ENCODE assay signal across 24 cellular contexts in the genomic region with DNA sequence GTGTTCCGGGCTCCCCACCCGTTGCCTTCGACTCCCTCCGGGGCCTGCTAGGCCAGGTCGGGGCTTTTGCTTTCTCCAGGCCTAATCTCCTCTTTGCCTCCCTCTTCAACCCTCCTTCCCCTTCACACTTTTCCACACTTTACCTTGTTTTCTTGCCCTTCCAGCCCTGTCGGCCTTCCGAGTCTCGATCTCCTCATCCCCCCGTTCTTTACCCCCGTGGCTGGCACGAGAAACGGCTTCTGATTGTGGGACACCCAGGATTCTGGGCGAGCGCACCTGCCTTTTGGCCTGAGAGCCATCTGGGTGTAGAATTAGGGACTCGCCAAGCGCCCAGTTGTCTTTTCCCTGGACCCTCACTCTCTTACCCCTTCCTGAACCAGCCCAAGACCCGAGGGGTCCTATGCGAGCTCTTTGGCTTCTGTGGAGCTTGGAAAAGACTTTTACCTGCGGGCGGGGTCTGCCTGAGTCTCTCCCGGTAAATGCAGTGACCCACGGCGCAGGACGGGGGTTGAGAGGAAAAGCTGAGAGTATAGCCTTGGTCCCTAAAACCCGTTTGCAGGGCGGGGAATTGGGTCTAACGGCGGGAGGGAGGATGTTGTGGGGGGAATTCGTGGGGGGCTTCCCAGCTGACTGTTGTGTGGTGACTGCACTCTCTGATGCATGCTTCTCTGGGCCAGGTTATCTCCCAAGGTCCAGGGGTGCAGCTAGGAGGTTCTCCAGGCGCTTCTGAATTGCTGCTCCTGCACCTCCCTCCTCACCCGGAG. TPM values are rescaled to one million over a fixed set of nuclear protein-coding genes. Genes with fewer than 3 reads are reported as not detected.
DNase-seq lines count a peak whose midpoint lies in the region; ATAC-seq and TF ChIP-seq lines count a peak whose summit lies in the region.
"Had no signal": no experiment of that assay in that cellular context is flagged by ENCODE, and none has a peak within 500 bp of the region (broad histone marks: within the 10 kb centered on the region; RNA-seq: fewer than 3 reads in every experiment).

No MANE protein-coding gene starts in this region.

- H3K27me3 Mint-ChIP-seq in activated CD4-positive, alpha-beta T cell treated with anti-CD3 and anti-CD28 coated beads, Interleukin-2, amount 10 ng/mL, durations not matched to agents 24 days and 14 days, result peaks cover 88% of the 10 kb centered on the region
- H3K27me3 Mint-ChIP-seq in central memory CD8-positive, alpha-beta T cell, result peaks cover 95% of the 10 kb centered on the region
- H3K27me3 Mint-ChIP-seq in naive thymus-derived CD8-positive, alpha-beta T cell, result peaks cover 53 to 98% (median 81%) of the 10 kb centered on the region in 5 donors

- no peak for DNase-seq in activated CD4-positive, alpha-beta T cell treated with anti-CD3 and anti-CD28 coated beads, Interleukin-2, amount 10 ng/mL, durations not matched to agents 24 days and 14 days
- no peak for DNase-seq in activated CD4-positive, alpha-beta T cell treated with anti-CD3 and anti-CD28 coated beads, Interleukin-2, amount 50 U/mL, for 4 hours
- DNase-seq in GM13977 (ENCODE audit: low spot score) (peak; percentile 27), dedifferentiated amniotic fluid mesenchymal stem cell (ENCODE audit: extremely low spot score) (no peak)
- no peak for DNase-seq in central memory CD8-positive, alpha-beta T cell (ENCODE audit: low spot score in 2 of 2)
- DNase-seq in naive thymus-derived CD8-positive, alpha-beta T cell, result peak in 1 of 10 donors; percentile 48
- DNase-seq in stimulated activated naive CD4-positive, alpha-beta T cell treated with Interleukin-2 at 50 U/mL for 16 hours (lab: John Stamatoyannopoulos, UW), result no peak
- DNase-seq in stimulated activated CD4-positive, alpha-beta T cell treated with anti-CD3 and anti-CD28 coated beads, Interleukin-2, amount 100 ng/mL, for 24 hours, result no peak
- DNase-seq: activated CD4-positive, alpha-beta T cell treated with anti-CD3 and anti-CD28 coated beads for 1 hour; AML-193; central memory CD4-positive, alpha-beta T cell; DMS153; dorsolateral prefrontal cortex; mammary epithelial cell; NCI-H1436 treated with DMSO at 0.1 percent for 48 hours; NCI-H510A; PC-3; SHP77; stimulated activated CD4-positive, alpha-beta T cell treated with anti-CD3 and anti-CD28 coated beads, Interleukin-2, amount 100 ng/mL, for 48 hours; SW 1271 had no signal

- in situ Hi-C loops in GM13977 (cut with MboI; ENCODE audit: low pct_unique_long_range_greater_than_20kb, low sequenced_read_pairs, unreplicated experiment), result no loop called here

- peaks cover 6% of the 10 kb centered on the region for H3K4me1 Mint-ChIP-seq in activated CD4-positive, alpha-beta T cell treated with anti-CD3 and anti-CD28 coated beads, Interleukin-2, amount 10 ng/mL, durations not matched to agents 24 days and 14 days
- peaks cover 14% of the 10 kb centered on the region for H3K4me1 Mint-ChIP-seq in central memory CD8-positive, alpha-beta T cell
- peaks cover 14 to 38% (median 19%) of the 10 kb centered on the region in 4 donors for H3K4me1 Mint-ChIP-seq in naive thymus-derived CD8-positive, alpha-beta T cell

- peak overlapping the region; percentile 63 for H3K27ac Mint-ChIP-seq in activated CD4-positive, alpha-beta T cell treated with anti-CD3 and anti-CD28 coated beads, Interleukin-2, amount 10 ng/mL, durations not matched to agents 24 days and 14 days
- peak overlapping the region; percentile 39 for H3K27ac Mint-ChIP-seq in central memory CD8-positive, alpha-beta T cell (ENCODE audit: low read depth)
- H3K27ac Mint-ChIP-seq in naive thymus-derived CD8-positive, alpha-beta T cell, result peak overlapping the region in 1 of 10 donors; percentile 73
- H3K27ac Mint-ChIP-seq: stimulated activated effector memory CD8-positive, alpha-beta T cell treated with anti-CD3 and anti-CD28 coated beads, Interleukin-12 subunit alpha, Interleukin-12 subunit beta, amount 100 ng/mL, for 72 hours had no signal

- no peak overlapping the region for H3K4me3 Mint-ChIP-seq in activated CD4-positive, alpha-beta T cell treated with anti-CD3 and anti-CD28 coated beads, Interleukin-2, amount 10 ng/mL, durations not matched to agents 24 days and 14 days
- H3K4me3 Mint-ChIP-seq in central memory CD8-positive, alpha-beta T cell, result no peak overlapping the region
- peak overlapping the region in 8 of 10 donors; percentile 5 to 70 (median 50) for H3K4me3 Mint-ChIP-seq in naive thymus-derived CD8-positive, alpha-beta T cell
- H3K4me3 Mint-ChIP-seq: stimulated activated effector memory CD8-positive, alpha-beta T cell treated with anti-CD3 and anti-CD28 coated beads, Interleukin-12 subunit alpha, Interleukin-12 subunit beta, amount 100 ng/mL, for 72 hours had no signal

- POLR2A ChIA-PET in naive thymus-derived CD8-positive, alpha-beta T cell (lab: Charles Lee), result no interaction called here

- TF ChIP-seq CTCF in GM13977 (IDR thresholded peaks at IDR 0.05; ENCODE audit: extremely low read depth, insufficient read depth, missing control alignments), result no peak

- H3K36me3 Mint-ChIP-seq in activated CD4-positive, alpha-beta T cell treated with anti-CD3 and anti-CD28 coated beads, Interleukin-2, amount 10 ng/mL, durations not matched to agents 24 days and 14 days (ENCODE audit: low read depth), result peaks cover 8% of the 10 kb centered on the region
- peaks cover 1% of the 10 kb centered on the region for H3K36me3 Mint-ChIP-seq in central memory CD8-positive, alpha-beta T cell (ENCODE audit: insufficient read depth)
- peaks cover 0 to 7% (median 6%) of the 10 kb centered on the region in 3 donors for H3K36me3 Mint-ChIP-seq in naive thymus-derived CD8-positive, alpha-beta T cell

- ATAC-seq in central memory CD8-positive, alpha-beta T cell (replicated peaks; ENCODE audit: extremely low read depth, poor library complexity, severe bottlenecking), result no peak
- ATAC-seq in naive thymus-derived CD8-positive, alpha-beta T cell, result no peak
- ATAC-seq: PC-3; stimulated activated effector memory CD8-positive, alpha-beta T cell treated with anti-CD3 and anti-CD28 coated beads, Interleukin-12 subunit alpha, Interleukin-12 subunit beta, amount 100 ng/mL, for 72 hours had no signal

- H3K9me3 Mint-ChIP-seq in activated CD4-positive, alpha-beta T cell treated with anti-CD3 and anti-CD28 coated beads, Interleukin-2, amount 10 ng/mL, durations not matched to agents 24 days and 14 days, result peaks cover 11% of the 10 kb centered on the region
- no peaks in the 10 kb centered on the region for H3K9me3 Mint-ChIP-seq in central memory CD8-positive, alpha-beta T cell
- peaks cover 0 to 21% (median 3%) of the 10 kb centered on the region in 9 donors for H3K9me3 Mint-ChIP-seq in naive thymus-derived CD8-positive, alpha-beta T cell
- H3K9me3 Mint-ChIP-seq: stimulated activated effector memory CD8-positive, alpha-beta T cell treated with anti-CD3 and anti-CD28 coated beads, Interleukin-12 subunit alpha, Interleukin-12 subunit beta, amount 100 ng/mL, for 72 hours had no signal

- intact Hi-C loops in activated CD4-positive, alpha-beta T cell treated with anti-CD3 and anti-CD28 coated beads, Interleukin-2, amount 10 ng/mL, durations not matched to agents 24 days and 14 days (cut with micrococcal nuclease), result loop anchor here (2.0 kb wide), 1 partner anchor 13 kb away; no protein-coding TSS in a partner anchor

RNA-seq across cellular contexts. Expression of gene ONECUT1, which starts 5.5 kb away (rescaled TPM):
- total RNA-seq in activated CD4-positive, alpha-beta T cell treated with anti-CD3 and anti-CD28 coated beads, Interleukin-2, amount 10 ng/mL, durations not matched to agents 24 days and 14 days, result not detected in 2 replicates
- not detected for total RNA-seq in naive thymus-derived CD8-positive, alpha-beta T cell
- polyA plus RNA-seq in naive thymus-derived CD8-positive, alpha-beta T cell, result not detected
- total RNA-seq: G401, mammary epithelial cell, osteocyte, PC-3 had no signal
- polyA plus RNA-seq: mammary epithelial cell, urinary bladder had no signal

Comparison
In these comparisons a context has a peak if more than half of its experiments do, and no peak if none do; other contexts are left out.
1. H3K4me3 Mint-ChIP-seq: peak in naive thymus-derived CD8-positive, alpha-beta T cell (8 of 10); none in activated CD4-positive, alpha-beta T cell treated with anti-CD3 and anti-CD28 coated beads, Interleukin-2, amount 10 ng/mL, durations not matched to agents 24 days and 14 days (single experiment) and central memory CD8-positive, alpha-beta T cell (single experiment).